In genomic region chr14:34050606-34051005, GRCh38 we compare ENCODE assay signal across 15 cellular contexts.
"Had no signal": no experiment of that assay in that cellular context is flagged by ENCODE, and none has a peak within 500 bp of the region (broad histone marks: within the 10 kb centered on the region; RNA-seq: fewer than 3 reads in every experiment).

No MANE protein-coding gene starts in this region.

- H3K27me3 ChIP-seq: heart right ventricle, stomach had no signal

- H3K36me3 Mint-ChIP-seq: naive B cell, WTC11 had no signal

- ATAC-seq: activated naive CD4-positive, alpha-beta T cell treated with anti-CD3 and anti-CD28 coated beads, Interleukin-2, amount 50 U/mL, for 72 hours; WTC11 had no signal

- H3K4me3 ChIP-seq: heart right ventricle, stomach, thoracic aorta had no signal

- H3K36me3 ChIP-seq: heart right ventricle, stomach, thoracic aorta had no signal

- H3K27ac ChIP-seq: stomach, thoracic aorta had no signal

- H3K4me3 Mint-ChIP-seq: activated CD4-positive, alpha-beta T cell treated with anti-CD3 and anti-CD28 coated beads, Interleukin-2, amount 10 ng/mL, durations not matched to agents 7 days and 5 days; naive B cell; WTC11 had no signal

- H3K9me3 ChIP-seq: heart right ventricle, stomach, thoracic aorta had no signal

- DNase-seq: activated CD4-positive, alpha-beta T cell treated with anti-CD3 and anti-CD28 coated beads, Interleukin-2, amount 10 ng/mL, durations not matched to agents 7 days and 5 days; activated effector memory CD4-positive, alpha-beta T cell treated with anti-CD3 and anti-CD28 coated beads, Interleukin-2, amount 50 U/mL, for 16 hours; anterior cingulate cortex; foreskin melanocyte; heart right ventricle; kidney; midbrain; naive B cell; retina; small intestine; stomach; T-helper 1 cell had no signal

- H3K27ac Mint-ChIP-seq: activated naive CD4-positive, alpha-beta T cell treated with anti-CD3 and anti-CD28 coated beads, Interleukin-2, amount 50 U/mL, for 72 hours; WTC11 had no signal
